ENCODE assay signal across 2 cellular contexts in the genomic region with DNA sequence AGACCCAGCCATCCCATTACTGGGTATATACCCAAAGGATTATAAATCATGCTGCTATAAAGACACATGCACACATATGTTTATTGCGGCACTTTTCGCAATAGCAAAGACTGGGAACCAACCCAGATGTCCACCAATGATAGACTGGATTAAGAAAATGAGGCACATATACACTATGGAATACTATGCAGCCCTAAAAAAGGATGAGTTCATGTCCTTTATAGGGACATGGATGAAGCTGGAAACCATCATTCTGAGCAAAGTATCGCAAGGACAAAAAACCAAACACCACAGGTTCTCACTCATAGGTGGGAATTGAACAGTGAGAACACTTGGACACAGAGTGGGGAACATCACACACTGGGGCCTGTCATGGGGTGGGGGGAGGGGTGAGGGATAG.
DNase-seq lines count a peak whose midpoint lies in the region; ATAC-seq, FAIRE-seq and TF ChIP-seq lines count a peak whose summit lies in the region.
"Not testable (repeated sequence)": the region's sequence is repeated elsewhere in the genome, so short reads cannot be mapped to it uniquely, and the experiment has no call there.

No MANE protein-coding gene starts in this region.

- not testable (repeated sequence) for H3K9me1 ChIP-seq in K562 (ENCODE audit: control insufficient read depth, insufficient read depth, low read length)

- not testable (repeated sequence) for BruUV-seq in K562 (replicated peaks; lab: Mats Ljungman, UMichigan)

- not testable (repeated sequence) for TF ChIP-seq EP300 in K562 (IDR thresholded peaks at IDR 0.05; ENCODE audit: low read length)

- intact Hi-C loops in K562 (cut with micrococcal nuclease), result not testable (repeated sequence)

- H3K9me3 ChIP-seq in HEK293 (ENCODE audit: control insufficient read depth, insufficient read depth, low read depth, low read length); K562 (replicated peaks; ENCODE audit: control insufficient read depth, insufficient read depth, low read depth, low read length): not testable (repeated sequence)

- not testable (repeated sequence) for H2AFZ ChIP-seq in K562 (ENCODE audit: low read depth, low read length)

- H3K79me2 ChIP-seq in K562 (ENCODE audit: control insufficient read depth, insufficient read depth, low read length), result not testable (repeated sequence)

- FAIRE-seq in K562 (lab: Jason Lieb, UNC), result not testable (repeated sequence)

- not testable (repeated sequence) for DNase-seq in K562 (ENCODE audit: extremely low read depth in 1 of 4, low spot score in 3 of 4)

- POLR2A ChIA-PET in HEK293 (lab: Yijun Ruan, JAX); K562 (lab: Yijun Ruan, JAX): not testable (repeated sequence)

- not testable (repeated sequence) for TF ChIP-seq CTCF in HEK293 (tag by site-specific recombination; IDR thresholded peaks at IDR 0.05); K562 (IDR thresholded peaks at IDR 0.05 in 2 of 3, conservative IDR thresholded peaks at IDR 0.05 in 1 of 3; ENCODE audit: insufficient read depth in 2 of 3, low read depth in 1 of 3, low read length in 3 of 3)

- not testable (repeated sequence) for TF ChIP-seq POLR2A in K562 (conservative IDR thresholded peaks at IDR 0.05)

- H3K4me1 ChIP-seq in HEK293 (ENCODE audit: control insufficient read depth, insufficient read depth, low read length); K562 (replicated peaks in 1 of 2; ENCODE audit: control insufficient read depth in 2 of 2, insufficient read depth in 2 of 2, low read length in 2 of 2): not testable (repeated sequence)

- TF ChIP-seq RAD21 in K562 (CRISPR knock-in tag; conservative IDR thresholded peaks at IDR 0.05 in 1 of 2, IDR thresholded peaks at IDR 0.05 in 1 of 2), result not testable (repeated sequence)

- H3K36me3 ChIP-seq in HEK293 (ENCODE audit: control insufficient read depth in 2 of 2, insufficient read depth in 1 of 2, low read length in 2 of 2); K562 (ENCODE audit: control insufficient read depth, insufficient read depth, low read length): not testable (repeated sequence)

- CTCF ChIA-PET in HEK293 (lab: Yijun Ruan, JAX); K562 (lab: Yijun Ruan, JAX; ENCODE audit: low intra/inter-chr PET ratio): not testable (repeated sequence)

- not testable (repeated sequence) for H3K4me2 ChIP-seq in K562 (ENCODE audit: insufficient read depth, low read length)

- H3K27ac ChIP-seq in HEK293 (ENCODE audit: extremely low read depth, low read depth, low read length); K562 (ENCODE audit: extremely low read depth, low read depth, low read length): not testable (repeated sequence)

- not testable (repeated sequence) for ATAC-seq in K562

- not testable (repeated sequence) for H3K9ac ChIP-seq in K562 (ENCODE audit: insufficient read depth in 1 of 2, low read depth in 2 of 2, low read length in 2 of 2)

- not testable (repeated sequence) for H3K27me3 ChIP-seq in K562 (ENCODE audit: control insufficient read depth in 2 of 2, insufficient read depth in 2 of 2, low read length in 2 of 2)

- H4K20me1 ChIP-seq in K562 (replicated peaks; ENCODE audit: control insufficient read depth, insufficient read depth, low read length), result not testable (repeated sequence)

- not testable (repeated sequence) for H3K4me3 ChIP-seq in HEK293 (ENCODE audit: low read depth, low read length); K562

- WGBS in K562 (ENCODE audit: insufficient coverage, low coverage, missing lambda C conversion rate), result 84% methylated on average over 3 of the region's 3 CpGs

- in situ Hi-C loops in K562 (cut with MboI), result not testable (repeated sequence)

TF ChIP-seq in HEK293, 187 proteins besides CTCF, POLR2A, EP300 and RAD21:
- TF ChIP-seq ZNF146 (tag by site-specific recombination; IDR thresholded peaks at IDR 0.05), result peak; percentile 74; the same call in 1 of the 2 replicates

TF ChIP-seq in K562, 482 proteins besides CTCF, POLR2A, EP300 and RAD21:
- peak; percentile 84 for TF ChIP-seq ZNF146 (CRISPR knock-in tag; IDR thresholded peaks at IDR 0.05; ENCODE audit: unreplicated experiment)
